6 cellular contexts compared by ENCODE assay signal in genomic region chr20:12753742-12754141, GRCh38.
DNase-seq lines count a peak whose midpoint lies in the region; TF ChIP-seq lines count a peak whose summit lies in the region.
"Not testable (repeated sequence)": the region's sequence is repeated elsewhere in the genome, so short reads cannot be mapped to it uniquely, and the experiment has no call there.

No MANE protein-coding gene starts in this region.

- not testable (repeated sequence) for H3T11ph ChIP-seq in H9 (ENCODE audit: low read length)

- peaks cover 40% of the 10 kb centered on the region for H3K4me1 ChIP-seq in ES-I3 (ENCODE audit: insufficient read depth, low read length)
- peaks cover 13% of the 10 kb centered on the region; the same call in 1 of the 2 replicates for H3K4me1 ChIP-seq in H9 (ENCODE audit: insufficient read depth, low read length)
- peaks cover 28% of the 10 kb centered on the region for H3K4me1 ChIP-seq in HUES64 (ENCODE audit: insufficient read depth, low read length)
- H3K4me1 ChIP-seq in endodermal cell (ENCODE audit: control insufficient read depth, insufficient read depth, low read length); iPS DF 6.9 (ENCODE audit: control insufficient read depth, insufficient read depth, low read length): not testable (repeated sequence)
- peaks cover 33% of the 10 kb centered on the region for H3K4me1 ChIP-seq in iPS-18a (ENCODE audit: control insufficient read depth, low read depth, low read length)

- not testable (repeated sequence) for H3K14ac ChIP-seq in H9 (ENCODE audit: insufficient read depth, low read length)

- H3K4me1 Mint-ChIP-seq in H9: peaks cover 55 to 67% of the 10 kb centered on the region in 2 experiments
- H3K4me1 Mint-ChIP-seq in endodermal cell: peaks cover 44% of the 10 kb centered on the region

- peak overlapping the region; percentile 57 for H4K5ac ChIP-seq in H9 (ENCODE audit: insufficient read length, low read depth, low read length)

- H3K23me2 ChIP-seq in H9 (ENCODE audit: insufficient read length, low read depth, low read length, poor library complexity, severe bottlenecking): not testable (repeated sequence)

- H3K36me3 Mint-ChIP-seq in H9 (ENCODE audit: insufficient read depth in 1 of 3, low read depth in 3 of 3); endodermal cell (ENCODE audit: low read depth): not testable (repeated sequence)

- not testable (repeated sequence) for H2AK5ac ChIP-seq in H9 (ENCODE audit: insufficient read length, low read length)

- H3K27ac Mint-ChIP-seq in H9: peak overlapping the region; percentile 50 to 97 (median 91)
- peak overlapping the region; percentile 33 for H3K27ac Mint-ChIP-seq in endodermal cell

- H3K27me3 ChIP-seq in H9 (ENCODE audit: insufficient read depth, low read length); HUES64 (ENCODE audit: insufficient read depth, low read length); endodermal cell (ENCODE audit: control insufficient read depth, insufficient read depth, low read length, poor library complexity, severe bottlenecking); iPS DF 6.9 (ENCODE audit: control insufficient read depth, insufficient read depth, low read length); iPS-18a (ENCODE audit: control insufficient read depth, insufficient read depth, low read length): not testable (repeated sequence)

- H3K4me3 Mint-ChIP-seq in H9: peak overlapping the region; percentile 59 to 72; a peak in 4 of 5 replicates
- H3K4me3 Mint-ChIP-seq in endodermal cell: peak overlapping the region; percentile 65

- DNase-seq in H9: peak; percentile 50
- DNase-seq in endodermal cell; iPS DF 6.9 (ENCODE audit: low read depth, low spot score): not testable (repeated sequence)

- not testable (repeated sequence) for H2BK120ac ChIP-seq in H9 (ENCODE audit: low read depth, low read length, poor library complexity, severe bottlenecking)

- H4K8ac ChIP-seq in H9 (replicated peaks; ENCODE audit: insufficient read length, low read depth, low read length): not testable (repeated sequence)

- not testable (repeated sequence) for H3K9me3 Mint-ChIP-seq in H9, endodermal cell

- H2BK12ac ChIP-seq in H9 (ENCODE audit: insufficient read length, low read depth, low read length): not testable (repeated sequence)

- H3K36me3 ChIP-seq in ES-I3 (ENCODE audit: insufficient read depth, low read length); HUES64 (ENCODE audit: insufficient read depth, low read length); endodermal cell (ENCODE audit: control insufficient read depth, insufficient read depth, low read length); iPS DF 6.9 (ENCODE audit: control insufficient read depth, insufficient read depth, low read length); iPS-18a (ENCODE audit: control insufficient read depth, low read depth, low read length): not testable (repeated sequence)

- not testable (repeated sequence) for H2BK15ac ChIP-seq in H9 (ENCODE audit: low read depth, low read length)

- not testable (repeated sequence) for H2BK5ac ChIP-seq in H9 (ENCODE audit: insufficient read length, low read length)

- H3K4me3 ChIP-seq in HUES64 (ENCODE audit: low read length): peak overlapping the region; percentile 53
- H3K4me3 ChIP-seq in endodermal cell (ENCODE audit: low read length); iPS-18a (ENCODE audit: low read length): not testable (repeated sequence)
- peak overlapping the region; percentile 56; the same call in 1 of the 2 replicates for H3K4me3 ChIP-seq in iPS DF 6.9 (ENCODE audit: low read length)

- H2BK20ac ChIP-seq in H9 (ENCODE audit: low read depth, low read length, poor library complexity, severe bottlenecking): not testable (repeated sequence)

- not testable (repeated sequence) for H3K27me3 Mint-ChIP-seq in H9 (ENCODE audit: low read depth)
- peaks cover 13% of the 10 kb centered on the region for H3K27me3 Mint-ChIP-seq in endodermal cell (ENCODE audit: insufficient read depth)

- not testable (repeated sequence) for H3K79me2 ChIP-seq in H9 (ENCODE audit: insufficient read depth, low read length)

- not testable (repeated sequence) for H4K20me1 ChIP-seq in H9 (ENCODE audit: control insufficient read depth, insufficient read depth, insufficient read length)

- H3K79me1 ChIP-seq in H9 (ENCODE audit: insufficient read depth, low read depth, low read length, poor library complexity, severe bottlenecking): not testable (repeated sequence)

- H3K9me3 ChIP-seq in ES-I3 (ENCODE audit: control insufficient read depth, insufficient read depth, low read length); H9 (ENCODE audit: control insufficient read depth, low read depth, low read length); HUES64 (ENCODE audit: insufficient read depth, low read depth, low read length); endodermal cell (ENCODE audit: control insufficient read depth, low read length); iPS DF 6.9 (ENCODE audit: control insufficient read depth, insufficient read depth, low read length); iPS-18a (ENCODE audit: control insufficient read depth, low read depth, low read length): not testable (repeated sequence)

- not testable (repeated sequence) for H2AFZ ChIP-seq in H9 (ENCODE audit: low read length)

- peak overlapping the region; percentile 72 for H3K9ac ChIP-seq in ES-I3 (ENCODE audit: low read depth, low read length)
- H3K9ac ChIP-seq in H9 (ENCODE audit: extremely low read depth, insufficient read length, low read length): peak overlapping the region; percentile 75
- peak overlapping the region; percentile 55 for H3K9ac ChIP-seq in HUES64 (ENCODE audit: low read depth, low read length)
- H3K9ac ChIP-seq in endodermal cell (ENCODE audit: extremely low read depth, low read length, poor library complexity, severe bottlenecking): not testable (repeated sequence)
- H3K9ac ChIP-seq in iPS-18a (ENCODE audit: low read length): peak overlapping the region; percentile 2

- H4K91ac ChIP-seq in H9 (ENCODE audit: insufficient read length, low read depth, low read length): not testable (repeated sequence)

- H3K4ac ChIP-seq in H9 (ENCODE audit: low read depth, low read length): not testable (repeated sequence)

- H3K27ac ChIP-seq in H9 (ENCODE audit: insufficient read length, low read depth, low read length): peak overlapping the region; percentile 99
- peak overlapping the region; percentile 91 for H3K27ac ChIP-seq in HUES64 (ENCODE audit: low read depth, low read length)
- not testable (repeated sequence) for H3K27ac ChIP-seq in endodermal cell (ENCODE audit: low read depth, low read length)
- H3K27ac ChIP-seq in iPS DF 6.9 (ENCODE audit: low read length): peak overlapping the region; percentile 98
- H3K27ac ChIP-seq in iPS-18a (ENCODE audit: low read length): peak overlapping the region; percentile 12

- not testable (repeated sequence) for H3K23ac ChIP-seq in H9 (ENCODE audit: insufficient read length, low read depth, low read length)

- H3K56ac ChIP-seq in H9 (ENCODE audit: insufficient read length, low read depth, low read length): peak overlapping the region; percentile 74

- peak overlapping the region; percentile 75 for H3K4me2 ChIP-seq in H9 (ENCODE audit: insufficient read depth, insufficient read length, low read length)

- H3K18ac ChIP-seq in H9 (ENCODE audit: insufficient read length, low read depth, low read length): peak overlapping the region; percentile 50

- TF ChIP-seq CTCF in H9 (conservative IDR thresholded peaks at IDR 0.05); endodermal cell (conservative IDR thresholded peaks at IDR 0.05): not testable (repeated sequence)

- no CpG with 5 or more reads among the region's 3 CpGs for WGBS in H9 (ENCODE audit: extremely low coverage, insufficient read length, low lambda C conversion rate)
- WGBS in HUES64: 29% methylated on average over 3 of the region's 3 CpGs
- 68% methylated on average over 3 of the region's 3 CpGs; no CpG with 5 or more reads in 1 of the 2 experiments for WGBS in endodermal cell (ENCODE audit: insufficient coverage in 1 of 2, insufficient read length in 1 of 2), 2 experiments
- WGBS in iPS DF 6.9 (ENCODE audit: insufficient coverage, insufficient read length): no CpG with 5 or more reads among the region's 3 CpGs
